1 cellular context compared by ENCODE assay signal in the genomic region with DNA sequence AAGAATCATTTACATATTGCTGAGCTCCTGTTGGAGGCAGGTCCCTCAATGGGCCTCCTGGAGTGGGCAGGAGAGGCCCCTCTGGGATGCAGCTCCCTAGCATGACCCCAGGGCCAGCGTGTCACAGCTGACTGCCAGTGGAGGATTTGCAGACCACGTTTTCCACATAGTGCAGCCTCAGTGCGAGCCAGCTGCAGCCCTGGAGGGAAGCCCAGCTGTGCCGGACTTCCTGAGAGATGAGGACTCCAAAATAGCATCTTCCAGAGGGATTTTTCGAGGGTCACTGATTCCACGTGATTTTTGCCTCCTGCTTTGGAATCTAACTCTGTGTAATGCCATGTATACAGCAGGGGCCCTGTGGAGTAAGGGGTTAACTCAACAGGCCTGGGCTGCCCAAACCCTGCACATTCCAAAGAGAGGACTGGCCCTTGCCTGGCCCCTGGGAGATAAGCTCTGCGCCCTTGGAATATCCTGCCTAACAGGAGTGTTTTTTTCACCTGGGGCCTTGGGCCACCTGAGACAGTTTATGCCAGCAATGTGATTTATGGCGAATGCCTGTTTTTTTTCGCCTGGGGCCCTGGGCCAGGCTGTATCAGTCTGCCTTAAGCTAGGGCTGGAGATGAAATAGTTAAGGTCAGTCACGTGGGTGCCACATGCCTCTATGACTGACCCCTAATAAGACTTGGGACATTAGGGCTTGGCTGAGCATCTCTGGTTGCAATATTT.
TF ChIP-seq lines count a peak whose summit lies in the region.

No MANE protein-coding gene starts in this region.

TF ChIP-seq in K562, 482 proteins besides CTCF, POLR2A, EP300 and RAD21:
- TF ChIP-seq, protein P1, sequence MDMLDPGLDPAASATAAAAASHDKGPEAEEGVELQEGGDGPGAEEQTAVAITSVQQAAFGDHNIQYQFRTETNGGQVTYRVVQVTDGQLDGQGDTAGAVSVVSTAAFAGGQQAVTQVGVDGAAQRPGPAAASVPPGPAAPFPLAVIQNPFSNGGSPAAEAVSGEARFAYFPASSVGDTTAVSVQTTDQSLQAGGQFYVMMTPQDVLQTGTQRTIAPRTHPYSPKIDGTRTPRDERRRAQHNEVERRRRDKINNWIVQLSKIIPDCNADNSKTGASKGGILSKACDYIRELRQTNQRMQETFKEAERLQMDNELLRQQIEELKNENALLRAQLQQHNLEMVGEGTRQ (CRISPR knock-in tag; IDR thresholded peaks at IDR 0.05): peak; percentile 53
- TF ChIP-seq, protein P2, sequence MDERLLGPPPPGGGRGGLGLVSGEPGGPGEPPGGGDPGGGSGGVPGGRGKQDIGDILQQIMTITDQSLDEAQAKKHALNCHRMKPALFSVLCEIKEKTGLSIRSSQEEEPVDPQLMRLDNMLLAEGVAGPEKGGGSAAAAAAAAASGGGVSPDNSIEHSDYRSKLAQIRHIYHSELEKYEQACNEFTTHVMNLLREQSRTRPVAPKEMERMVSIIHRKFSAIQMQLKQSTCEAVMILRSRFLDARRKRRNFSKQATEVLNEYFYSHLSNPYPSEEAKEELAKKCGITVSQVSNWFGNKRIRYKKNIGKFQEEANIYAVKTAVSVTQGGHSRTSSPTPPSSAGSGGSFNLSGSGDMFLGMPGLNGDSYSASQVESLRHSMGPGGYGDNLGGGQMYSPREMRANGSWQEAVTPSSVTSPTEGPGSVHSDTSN (CRISPR knock-in tag; IDR thresholded peaks at IDR 0.05; ENCODE audit: low read depth): no peak
- TF ChIP-seq, protein P2 (tag; conservative IDR thresholded peaks at IDR 0.05; ENCODE audit: low read depth): 0 out of 2 replicates have a peak, but pooled peaks have one; percentile 34
- no peak for TF ChIP-seq CBFA2T2 (conservative IDR thresholded peaks at IDR 0.05)
- peak; percentile 60 for TF ChIP-seq MEIS2 (IDR thresholded peaks at IDR 0.05; ENCODE audit: partially characterized antibody)
- TF ChIP-seq, protein P3, sequence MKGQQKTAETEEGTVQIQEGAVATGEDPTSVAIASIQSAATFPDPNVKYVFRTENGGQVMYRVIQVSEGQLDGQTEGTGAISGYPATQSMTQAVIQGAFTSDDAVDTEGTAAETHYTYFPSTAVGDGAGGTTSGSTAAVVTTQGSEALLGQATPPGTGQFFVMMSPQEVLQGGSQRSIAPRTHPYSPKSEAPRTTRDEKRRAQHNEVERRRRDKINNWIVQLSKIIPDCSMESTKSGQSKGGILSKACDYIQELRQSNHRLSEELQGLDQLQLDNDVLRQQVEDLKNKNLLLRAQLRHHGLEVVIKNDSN (CRISPR knock-in tag; IDR thresholded peaks at IDR 0.05): peak; percentile 65
- no peak for TF ChIP-seq ZNF175 (CRISPR knock-in tag; IDR thresholded peaks at IDR 0.05; ENCODE audit: low read depth)
- peak; percentile 58 for TF ChIP-seq RAD51 (IDR thresholded peaks at IDR 0.05; ENCODE audit: borderline replicate concordance, low read depth)
